In genomic region chr16:62067981-62068380, GRCh38 we compare ENCODE assay signal across 3 cellular contexts.
TF ChIP-seq lines count a peak whose summit lies in the region.

No MANE protein-coding gene starts in this region.

TF ChIP-seq in HEK293, 187 proteins besides CTCF, POLR2A, EP300 and RAD21:
- TF ChIP-seq ZNF223 (tag by site-specific recombination; IDR thresholded peaks at IDR 0.05) (no peak), REST (tag by site-specific recombination; IDR thresholded peaks at IDR 0.05) (no peak), ZNF10 (tag by site-specific recombination; IDR thresholded peaks at IDR 0.05) (peak; percentile 90), ZNF654 (tag by site-specific recombination; IDR thresholded peaks at IDR 0.05; ENCODE audit: low read depth) (no peak), OVOL3 (tag by site-specific recombination; IDR thresholded peaks at IDR 0.05) (no peak), YY2 (tag by site-specific recombination; IDR thresholded peaks at IDR 0.05) (no peak), ZNF660 (tag by site-specific recombination; IDR thresholded peaks at IDR 0.05) (no peak), KLF17 (tag by site-specific recombination; IDR thresholded peaks at IDR 0.05) (no peak)
TF ChIP-seq in HEK293: peak in this region for 1.

TF ChIP-seq in K562, 482 proteins besides CTCF, POLR2A, EP300 and RAD21:
- TF ChIP-seq RBM25 (IDR thresholded peaks at IDR 0.05; ENCODE audit: low read depth, low read length, severe bottlenecking) = peak; percentile 54
- no peak for TF ChIP-seq POLR2G (IDR thresholded peaks at IDR 0.05; ENCODE audit: low read depth, low read length)
- peak; percentile 96 for TF ChIP-seq ZNF134 (CRISPR knock-in tag; conservative IDR thresholded peaks at IDR 0.05)
- no peak for TF ChIP-seq ZNF764 (CRISPR knock-in tag; IDR thresholded peaks at IDR 0.05; ENCODE audit: low read depth)

TF ChIP-seq in H1, 55 proteins besides CTCF, POLR2A, EP300 and RAD21:
- peak; percentile 81; the same call in 1 of the 2 replicates for TF ChIP-seq KDM1A (IDR thresholded peaks at IDR 0.05; ENCODE audit: borderline replicate concordance, low read length)
- no peak for TF ChIP-seq TCF12 (IDR thresholded peaks at IDR 0.05; ENCODE audit: low read depth, low read length)
